ENCODE assay signal across 20 cellular contexts in genomic region chr13:44565881-44566280, GRCh38.
"Had no signal": no experiment of that assay in that cellular context is flagged by ENCODE, and none has a peak within 500 bp of the region (broad histone marks: within the 10 kb centered on the region; RNA-seq: fewer than 3 reads in every experiment).

No MANE protein-coding gene starts in this region.

- H3K36me3 ChIP-seq: ascending aorta, neutrophil, tibial nerve, vagina had no signal

- H3K9me3 ChIP-seq: ascending aorta, neutrophil, tibial nerve, vagina had no signal

- H3K4me3 ChIP-seq: ascending aorta, hepatocyte, skin epidermis, tibial nerve, vagina had no signal

- DNase-seq: activated CD4-positive, alpha-beta T cell treated with anti-CD3 and anti-CD28 coated beads, Interleukin-2, amount 10 ng/mL, durations not matched to agents 24 days and 14 days; activated CD4-positive, CD25-positive, alpha-beta regulatory T cell; activated CD8-positive, alpha-beta memory T cell treated with anti-CD3 and anti-CD28 coated beads, Interleukin-2, amount 50 U/mL, for 48 hours; activated CD8-positive, alpha-beta T cell treated with anti-CD3 and anti-CD28 coated beads, Interleukin-2, amount 10 ng/mL, durations not matched to agents 7 days and 5 days; activated gamma-delta T cell treated with Interleukin-2 at 50 U/mL for 16 hours; activated naive CD8-positive, alpha-beta T cell treated with anti-CD3 and anti-CD28 coated beads, Interleukin-2, amount 10 ng/mL, durations not matched to agents 7 days and 5 days; activated T-cell treated with anti-CD3 and anti-CD28 coated beads, Interleukin-2, amount 50 U/mL, for 72 hours; left ventricle myocardium superior; naive thymus-derived CD8-positive, alpha-beta T cell; posterior cingulate gyrus; stimulated activated CD4-positive, alpha-beta T cell treated with anti-CD3 and anti-CD28 coated beads, Interleukin-15, amount 100 ng/mL, for 24 hours; stimulated activated CD4-positive, alpha-beta T cell treated with anti-CD3 and anti-CD28 coated beads, Interleukin-4, amount 100 ng/mL, for 1 hour; stimulated activated naive B cell treated with anti-CD40 and anti-IgM and Interleukin-4, amounts not matched to agents 10 μg/mL and 1 μg/mL and 100 μg/mL, for 72 hours had no signal

- ATAC-seq: activated CD8-positive, alpha-beta T cell treated with anti-CD3 and anti-CD28 coated beads, Interleukin-2, amount 10 ng/mL, durations not matched to agents 7 days and 5 days; activated T-cell treated with anti-CD3 and anti-CD28 coated beads, Interleukin-2, amount 50 U/mL, for 72 hours; esophagus mucosa; left ventricle myocardium superior; naive thymus-derived CD8-positive, alpha-beta T cell; stimulated activated naive B cell treated with anti-CD40 and anti-IgM and Interleukin-4, amounts not matched to agents 10 μg/mL and 1 μg/mL and 100 μg/mL, for 72 hours had no signal

- H3K27ac ChIP-seq: ascending aorta, hepatocyte, neutrophil, skin epidermis, tibial nerve, vagina had no signal

- H3K27me3 ChIP-seq: ascending aorta, hepatocyte, neutrophil, tibial nerve, vagina had no signal
